ENCODE assay signal across 27 cellular contexts in genomic region chr6:153218184-153218792, GRCh38.
"Had no signal": no experiment of that assay in that cellular context is flagged by ENCODE, and none has a peak within 500 bp of the region (broad histone marks: within the 10 kb centered on the region; RNA-seq: fewer than 3 reads in every experiment).

No MANE protein-coding gene starts in this region.

- H3K9me3 ChIP-seq: colonic mucosa, esophagus muscularis mucosa, esophagus squamous epithelium, gastrocnemius medialis, gastroesophageal sphincter, heart left ventricle, heart right ventricle had no signal

- DNase-seq: colonic mucosa; cortex of kidney; dermis blood vessel endothelial cell; dorsolateral prefrontal cortex; effector CD4-positive, alpha-beta T cell; effector CD8-positive, alpha-beta T cell; effector memory CD4-positive, alpha-beta T cell; effector memory CD8-positive, alpha-beta T cell; endodermal cell; erythroblast; esophagus squamous epithelium; foreskin fibroblast; foreskin keratinocyte; gastrocnemius medialis; glutamatergic neuron; head of caudate nucleus; heart left ventricle; heart right ventricle had no signal

- H3K36me3 ChIP-seq: colonic mucosa, esophagus muscularis mucosa, esophagus squamous epithelium, gastrocnemius medialis, gastroesophageal sphincter, heart left ventricle, heart right ventricle had no signal

- H3K4me1 ChIP-seq: colonic mucosa, esophagus muscularis mucosa, esophagus squamous epithelium, foreskin keratinocyte, gastrocnemius medialis, gastroesophageal sphincter had no signal

- FAIRE-seq: colon, endometrium, endothelial cell of umbilical vein, frontal cortex had no signal

- H3K27me3 ChIP-seq: colonic mucosa, esophagus muscularis mucosa, esophagus squamous epithelium, foreskin keratinocyte, gastrocnemius medialis, gastroesophageal sphincter, heart left ventricle had no signal

- ATAC-seq: effector memory CD8-positive, alpha-beta T cell; esophagus mucosa; foreskin keratinocyte; gastrocnemius medialis; gastroesophageal sphincter; heart left ventricle; heart right ventricle had no signal

- H3K4me3 ChIP-seq: colonic mucosa, coronary artery, dorsolateral prefrontal cortex, esophagus muscularis mucosa, esophagus squamous epithelium, gastrocnemius medialis, gastroesophageal sphincter, heart left ventricle, heart right ventricle had no signal

- H3K27ac ChIP-seq: colonic mucosa, coronary artery, dorsolateral prefrontal cortex, epithelial cell of prostate, esophagus muscularis mucosa, esophagus squamous epithelium, foreskin keratinocyte, gastrocnemius medialis, gastroesophageal sphincter, heart left ventricle, heart right ventricle had no signal
